ENCODE assay signal across 21 cellular contexts in genomic region chr20:58327211-58327610, GRCh38. TPM values are rescaled to one million over a fixed set of nuclear protein-coding genes. Genes with fewer than 3 reads are reported as not detected.
DNase-seq lines count a peak whose midpoint lies in the region; ATAC-seq and TF ChIP-seq lines count a peak whose summit lies in the region.
"Had no signal": no experiment of that assay in that cellular context is flagged by ENCODE, and none has a peak within 500 bp of the region (broad histone marks: within the 10 kb centered on the region; RNA-seq: fewer than 3 reads in every experiment).

No MANE protein-coding gene starts in this region.

- H3K36me3 ChIP-seq in right atrium auricular region (no peaks in the 10 kb centered on the region), right lobe of liver (no peaks in the 10 kb centered on the region), upper lobe of right lung (no peaks in the 10 kb centered on the region)
- H3K36me3 ChIP-seq: BE2C, breast epithelium, WERI-Rb-1 had no signal

- H3K4me1 ChIP-seq in right atrium auricular region (peaks cover 0 to 15% of the 10 kb centered on the region in 2 donors), right lobe of liver (peaks cover 0 to 13% (median 2%) of the 10 kb centered on the region in 4 donors), upper lobe of right lung (peaks cover 10% of the 10 kb centered on the region)
- H3K4me1 ChIP-seq: breast epithelium had no signal

- intact Hi-C loops in left ventricle myocardium superior (cut with micrococcal nuclease): no loop called here
- intact Hi-C loops in right lobe of liver (cut with DNase I): no loop called here
- intact Hi-C loops in upper lobe of right lung (cut with DNase I): no loop called here

- H3K27me3 ChIP-seq in right atrium auricular region: no peaks in the 10 kb centered on the region
- no peaks in the 10 kb centered on the region for H3K27me3 ChIP-seq in right lobe of liver
- no peaks in the 10 kb centered on the region for H3K27me3 ChIP-seq in upper lobe of right lung
- H3K27me3 ChIP-seq: BE2C, breast epithelium had no signal

- TF ChIP-seq CTCF in right atrium auricular region (IDR thresholded peaks at IDR 0.05) (no peak), right lobe of liver (IDR thresholded peaks at IDR 0.05) (no peak), upper lobe of right lung (IDR thresholded peaks at IDR 0.05) (no peak)

- H3K27ac ChIP-seq in right atrium auricular region (no peak overlapping the region), right lobe of liver (no peak overlapping the region), upper lobe of right lung (no peak overlapping the region)
- H3K27ac ChIP-seq: breast epithelium, WERI-Rb-1 had no signal

- peak; percentile 41 for DNase-seq in left ventricle myocardium superior
- no peak for DNase-seq in right atrium auricular region (ENCODE audit: low spot score)
- peak; percentile 23 to 51 for DNase-seq in erythroblast (lab: John Stamatoyannopoulos, UW)
- peak in 1 of 3 donors; percentile 54 for DNase-seq in right lobe of liver
- no peak for DNase-seq in upper lobe of right lung
- no peak for DNase-seq in T-helper 9 cell
- no peak for DNase-seq in NCI-H2227 (lab: John Stamatoyannopoulos, UW; ENCODE audit: unreplicated experiment)
- DNase-seq: activated CD8-positive, alpha-beta memory T cell treated with anti-CD3 and anti-CD28 coated beads, Interleukin-2, amount 50 U/mL, for 4 hours; activated effector memory CD4-positive, alpha-beta T cell treated with Interleukin-2 at 50 U/mL for 16 hours; BE2C; DMS79 treated with DMSO at 0.1 percent for 48 hours; immature natural killer cell; NCI-H1417; NCI-H524; SK-N-SH; stimulated activated CD4-positive, alpha-beta T cell treated with anti-CD3 and anti-CD28 coated beads, Interleukin-15, amount 100 ng/mL, for 24 hours; T-helper 2 cell; WERI-Rb-1 had no signal

- H3K9me3 ChIP-seq in right atrium auricular region (no peaks in the 10 kb centered on the region), right lobe of liver (no peaks in the 10 kb centered on the region), upper lobe of right lung (no peaks in the 10 kb centered on the region)
- H3K9me3 ChIP-seq: BE2C, breast epithelium, SK-N-SH had no signal

- WGBS in right lobe of liver (ENCODE audit: insufficient coverage, low coverage, low lambda C conversion rate, missing lambda C conversion rate): 47% methylated on average over 2 of the region's 2 CpGs

- TF ChIP-seq POLR2A in erythroblast (IDR thresholded peaks at IDR 0.05; ENCODE audit: low read length): no peak
- TF ChIP-seq POLR2A in right lobe of liver (IDR thresholded peaks at IDR 0.05): no peak

- H3K4me3 ChIP-seq in right atrium auricular region (no peak overlapping the region), right lobe of liver (no peak overlapping the region), upper lobe of right lung (no peak overlapping the region)
- H3K4me3 ChIP-seq: breast epithelium, GM12878 had no signal

- ATAC-seq in left ventricle myocardium superior: peak; percentile 77
- peak; percentile 51 to 89 (median 82) for ATAC-seq in right lobe of liver
- ATAC-seq in upper lobe of right lung: peak; percentile 77
- ATAC-seq in GM18873 (IDR thresholded peaks at IDR 0.05; ENCODE audit: low FRiP score, unreplicated experiment): no peak
- ATAC-seq: GM12878 had no signal

RNA-seq across cellular contexts. Expression of gene RAB22A, which starts 17.7 kb away (rescaled TPM):
- total RNA-seq in left ventricle myocardium superior (7.0 TPM), right atrium auricular region (1 to 10 TPM; 7.5 to 9.3 TPM), right lobe of liver (10 to 100 TPM in 2 of 6 experiments, 1 to 10 TPM in 4; 7.4 to 11.6 (median 9.5) TPM), upper lobe of right lung (24.2 TPM)

Comparison
In these comparisons a context has a peak if more than half of its experiments do, and no peak if none do; other contexts are left out.
1. DNase-seq: peak in left ventricle myocardium superior (single experiment) and erythroblast (2 of 2); none in right atrium auricular region (single experiment), upper lobe of right lung (single experiment), T-helper 9 cell (single experiment) and NCI-H2227 (single experiment).